11 cellular contexts compared by ENCODE assay signal in genomic region chr17:42809250-42809649, GRCh38. TPM values are rescaled to one million over a fixed set of nuclear protein-coding genes. Genes with fewer than 3 reads are reported as not detected.
A peak's percentile ranks its signal among the peaks of the same experiment; 100 is the strongest.
DNase-seq lines count a peak whose midpoint lies in the region; ATAC-seq, FAIRE-seq and TF ChIP-seq lines count a peak whose summit lies in the region.
"Had no signal": no experiment of that assay in that cellular context is flagged by ENCODE, and none has a peak within 500 bp of the region (broad histone marks: within the 10 kb centered on the region; RNA-seq: fewer than 3 reads in every experiment).

No MANE protein-coding gene starts in this region.

- peak overlapping the region in 1 of 2 donors; percentile 14 for H3K27ac Mint-ChIP-seq in stimulated activated naive CD8-positive, alpha-beta T cell treated with anti-CD3 and anti-CD28 coated beads, Interleukin-15, amount 100 ng/mL, for 72 hours

- H3K9me3 ChIP-seq in stomach, result no peaks in the 10 kb centered on the region

- peaks cover 0 to 45% (median 22%) of the 10 kb centered on the region in 4 donors for H3K4me1 ChIP-seq in stomach

- peak; percentile 54 for DNase-seq in H54 (ENCODE audit: insufficient read length, low spot score)
- peak; percentile 97 for DNase-seq in amniotic epithelial cell (ENCODE audit: low read depth)
- no peak for DNase-seq in left ventricle myocardium superior
- no peak for DNase-seq in stomach
- no peak for DNase-seq in epidermal melanocyte (ENCODE audit: insufficient read length, low spot score)
- no peak for DNase-seq in T1000 (lab: John Stamatoyannopoulos, UW)
- DNase-seq in stimulated activated naive CD8-positive, alpha-beta T cell treated with anti-CD3 and anti-CD28 coated beads, Interleukin-15, amount 100 ng/mL, for 72 hours, result no peak
- DNase-seq in stimulated activated naive CD8-positive, alpha-beta T cell treated with anti-CD3 and anti-CD28 coated beads, Interleukin-15, Interleukin-2, amounts not matched to agents 100 U/mL and 50 U/mL, for 24 hours, result no peak
- DNase-seq: NCI-H345 had no signal

- no peak overlapping the region for H3K4me3 Mint-ChIP-seq in stimulated activated naive CD8-positive, alpha-beta T cell treated with anti-CD3 and anti-CD28 coated beads, Interleukin-15, amount 100 ng/mL, for 72 hours
- H3K4me3 Mint-ChIP-seq: central memory CD8-positive, alpha-beta T cell; neural crest cell had no signal

- peaks cover 31 to 53% (median 51%) of the 10 kb centered on the region in 4 donors for H3K36me3 ChIP-seq in stomach

- no peak for TF ChIP-seq CTCF in stomach (IDR thresholded peaks at IDR 0.05)

- H3K27me3 Mint-ChIP-seq in stimulated activated naive CD8-positive, alpha-beta T cell treated with anti-CD3 and anti-CD28 coated beads, Interleukin-15, amount 100 ng/mL, for 72 hours, result no peaks in the 10 kb centered on the region
- H3K27me3 Mint-ChIP-seq: central memory CD8-positive, alpha-beta T cell had no signal

- no peak overlapping the region for H3K4me3 ChIP-seq in stomach

- peak overlapping the region in 3 of 5 donors; percentile 11 to 53 (median 49) for H3K27ac ChIP-seq in stomach

- intact Hi-C loops in left ventricle myocardium superior (cut with micrococcal nuclease), result no loop called here
- intact Hi-C loops in stomach (cut with DNase I; ENCODE audit: low total_unique reads), result no loop called here

- TF ChIP-seq POLR2A in H54 (IDR thresholded peaks at IDR 0.05; ENCODE audit: low read depth, low read length) (no peak), stomach (IDR thresholded peaks at IDR 0.05) (no peak)

- H3K4me1 Mint-ChIP-seq in stimulated activated naive CD8-positive, alpha-beta T cell treated with anti-CD3 and anti-CD28 coated beads, Interleukin-15, amount 100 ng/mL, for 72 hours, result no peaks in the 10 kb centered on the region
- H3K4me1 Mint-ChIP-seq: central memory CD8-positive, alpha-beta T cell; neural crest cell had no signal

- FAIRE-seq in H54 (lab: Jason Lieb, UNC), result peak; percentile 72

- TF ChIP-seq EP300 in stomach (IDR thresholded peaks at IDR 0.05), result no peak

- H3K27me3 ChIP-seq in stomach, result no peaks in the 10 kb centered on the region

- H3K9me3 Mint-ChIP-seq in stimulated activated naive CD8-positive, alpha-beta T cell treated with anti-CD3 and anti-CD28 coated beads, Interleukin-15, amount 100 ng/mL, for 72 hours, result no peaks in the 10 kb centered on the region
- H3K9me3 Mint-ChIP-seq: central memory CD8-positive, alpha-beta T cell; neural crest cell had no signal

- 16 to 27% (median 20%) methylated on average over 3 of the region's 3 CpGs for WGBS in stomach, 5 donors

- ATAC-seq in left ventricle myocardium superior, result peak; percentile 57
- no peak for ATAC-seq in stimulated activated naive CD8-positive, alpha-beta T cell treated with anti-CD3 and anti-CD28 coated beads, Interleukin-15, amount 100 ng/mL, for 72 hours
- ATAC-seq in stimulated activated naive CD8-positive, alpha-beta T cell treated with anti-CD3 and anti-CD28 coated beads, Interleukin-15, Interleukin-2, amounts not matched to agents 100 U/mL and 50 U/mL, for 24 hours, result no peak

RNA-seq across cellular contexts. Expression of gene CNTD1, which starts 10.6 kb away (rescaled TPM):
- total RNA-seq in left ventricle myocardium superior (0.10 TPM), stomach (1 to 10 TPM in 2 of 5 donors, under 1 TPM in 1, not detected in 2; 0.29 to 2.2 (median 1.3) TPM)
- polyA plus RNA-seq in stomach, result 1 to 10 TPM; 1.3 to 2.4 (median 1.3) TPM
- total RNA-seq: neural crest cell had no signal

RNA-seq across cellular contexts. Expression of gene COA3, which starts 10.7 kb away (rescaled TPM):
- total RNA-seq in left ventricle myocardium superior, result 70.4 TPM
- total RNA-seq in stomach, result 100 to 1,000 TPM in 3 of 5 donors, 10 to 100 TPM in 2; 22.2 to 166 (median 121) TPM
- 100 to 1,000 TPM; 201 to 268 (median 201) TPM for polyA plus RNA-seq in stomach

RNA-seq across cellular contexts. Expression of gene BECN1, which starts 14.8 kb away (rescaled TPM):
- 76.8 TPM for total RNA-seq in left ventricle myocardium superior
- total RNA-seq in stomach, result 100 to 1,000 TPM in 3 of 5 donors, 10 to 100 TPM in 2; 53.1 to 192 (median 124) TPM
- 10 to 100 TPM; 40.3 to 86.1 (median 65.2) TPM for polyA plus RNA-seq in stomach

RNA-seq across cellular contexts. Expression of gene PSME3, which starts 23.9 kb away (rescaled TPM):
- 71.2 TPM for total RNA-seq in left ventricle myocardium superior
- 10 to 100 TPM; 26.4 to 74.4 (median 70.0) TPM for total RNA-seq in stomach
- polyA plus RNA-seq in stomach, result 10 to 100 TPM; 27.1 to 75.8 (median 61.5) TPM

RNA-seq across cellular contexts. Expression of gene WNK4, which starts 28.8 kb away (rescaled TPM):
- total RNA-seq in left ventricle myocardium superior (not detected), stomach (10 to 100 TPM in 2 of 5 donors, 1 to 10 TPM in 3; 1.1 to 30.4 (median 4.9) TPM)
- polyA plus RNA-seq in stomach, result 1 to 10 TPM; 1.1 to 1.7 (median 1.3) TPM

Comparison
In these comparisons a context has a peak if more than half of its experiments do, and no peak if none do; other contexts are left out.
1. DNase-seq: peak in H54 (single experiment) and amniotic epithelial cell (single experiment); none in left ventricle myocardium superior (single experiment), stomach (single experiment), epidermal melanocyte (single experiment), T1000 (single experiment), stimulated activated naive CD8-positive, alpha-beta T cell treated with anti-CD3 and anti-CD28 coated beads, Interleukin-15, amount 100 ng/mL, for 72 hours (0 of 2) and stimulated activated naive CD8-positive, alpha-beta T cell treated with anti-CD3 and anti-CD28 coated beads, Interleukin-15, Interleukin-2, amounts not matched to agents 100 U/mL and 50 U/mL, for 24 hours (single experiment).